ENCODE assay signal across 22 cellular contexts in the genomic region with DNA sequence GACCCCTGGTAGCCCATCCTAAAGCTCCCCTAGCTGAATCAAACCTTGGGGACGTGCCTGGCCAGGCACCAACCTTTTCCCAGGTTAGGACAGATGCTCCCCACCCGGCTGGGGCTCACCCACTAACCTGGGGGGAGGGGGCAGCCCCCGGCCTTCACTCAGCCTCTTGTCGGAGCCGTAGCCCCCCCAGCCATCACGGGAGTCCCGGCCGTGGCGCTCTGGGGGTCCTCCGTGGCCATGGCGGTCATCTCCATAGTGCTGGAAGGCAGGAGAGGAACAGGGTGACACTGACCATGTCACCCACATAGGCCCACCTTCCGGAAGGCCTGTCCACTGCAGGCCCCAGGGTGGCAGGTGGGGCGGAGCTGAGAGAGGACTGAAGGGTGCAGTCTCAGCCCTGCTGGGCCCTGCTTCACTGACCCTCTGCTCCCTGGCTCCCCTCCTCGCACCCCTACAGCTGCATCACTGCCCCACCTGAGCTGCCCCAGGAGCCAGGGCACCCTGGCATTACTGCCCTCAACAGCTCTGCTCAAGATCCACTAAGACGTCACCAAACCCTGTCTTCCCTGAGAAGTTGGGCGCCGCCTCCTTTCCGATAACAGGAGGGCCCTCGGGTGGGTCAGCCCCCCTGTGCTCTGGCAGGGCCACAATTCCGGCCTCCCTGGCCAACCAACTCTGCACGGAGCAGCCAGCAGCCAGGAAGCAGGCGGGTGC. TPM values are rescaled to one million over a fixed set of nuclear protein-coding genes. Genes with fewer than 3 reads are reported as not detected.
"Had no signal": no experiment of that assay in that cellular context is flagged by ENCODE, and none has a peak within 500 bp of the region (broad histone marks: within the 10 kb centered on the region; RNA-seq: fewer than 3 reads in every experiment).

No MANE protein-coding gene starts in this region.

- FAIRE-seq: endothelial cell of umbilical vein, small intestine had no signal

- H3K9me3 Mint-ChIP-seq: endodermal cell, naive B cell, nephron had no signal

- H3K4me3 Mint-ChIP-seq: endodermal cell, naive B cell, nephron had no signal

- ATAC-seq: foreskin keratinocyte; left colon; left ventricle myocardium superior; stimulated activated naive CD8-positive, alpha-beta T cell treated with anti-CD3 and anti-CD28 coated beads, Interleukin-15, Interleukin-2, amounts not matched to agents 100 U/mL and 50 U/mL, for 24 hours; upper lobe of right lung had no signal

- H2AFZ ChIP-seq: hepatocyte had no signal

- H3K79me2 ChIP-seq: hepatocyte had no signal

- H3K27me3 Mint-ChIP-seq: naive B cell had no signal

- H3K4me3 ChIP-seq: colonic mucosa, hepatocyte, lung, right atrium auricular region, suprapubic skin, tibial artery, upper lobe of right lung, vagina had no signal

- H3K4me1 ChIP-seq: colonic mucosa, foreskin keratinocyte, upper lobe of right lung had no signal

- H3K9me3 ChIP-seq: colonic mucosa, right atrium auricular region, suprapubic skin, tibial artery, upper lobe of right lung, vagina had no signal

- H3K27me3 ChIP-seq: colonic mucosa, foreskin keratinocyte, hepatocyte, right atrium auricular region, suprapubic skin, tibial artery, upper lobe of right lung, vagina had no signal

- H3K27ac ChIP-seq: colonic mucosa, foreskin keratinocyte, hepatocyte, suprapubic skin, tibial artery, upper lobe of right lung, vagina had no signal

- H3K4me2 ChIP-seq: hepatocyte had no signal

- DNase-seq: colonic mucosa; dermis blood vessel endothelial cell; endodermal cell; erythroblast; foreskin keratinocyte; head of caudate nucleus; left colon; left ventricle myocardium superior; mesendoderm; naive B cell; small intestine; stimulated activated CD4-positive, alpha-beta T cell treated with anti-CD3 and anti-CD28 coated beads, Interleukin-2, amount 100 ng/mL, for 48 hours; stimulated activated naive CD8-positive, alpha-beta T cell treated with anti-CD3 and anti-CD28 coated beads, Interleukin-15, Interleukin-2, amounts not matched to agents 100 U/mL and 50 U/mL, for 24 hours; tibial artery; upper lobe of right lung had no signal

RNA-seq across cellular contexts. Expression of a gene that starts 22.6 kb away (rescaled TPM):
- total RNA-seq: endothelial cell of umbilical vein, left ventricle myocardium superior had no signal
